8 cellular contexts compared by ENCODE assay signal in genomic region chr14:91140672-91141071, GRCh38. TPM values are rescaled to one million over a fixed set of nuclear protein-coding genes. Genes with fewer than 3 reads are reported as not detected.
DNase-seq lines count a peak whose midpoint lies in the region; ATAC-seq, FAIRE-seq and TF ChIP-seq lines count a peak whose summit lies in the region.

No MANE protein-coding gene starts in this region.

- FAIRE-seq in GM12892 (lab: Jason Lieb, UNC) (no peak), H54 (lab: Jason Lieb, UNC) (no peak)

- no peaks in the 10 kb centered on the region for H3K36me3 Mint-ChIP-seq in T-helper 17 cell (ENCODE audit: low read depth)

- H3K4me3 Mint-ChIP-seq in T-helper 17 cell, result no peak overlapping the region

- peak overlapping the region; percentile 1 for H3K27ac Mint-ChIP-seq in T-helper 17 cell

- TF ChIP-seq CTCF in GM12872 (IDR thresholded peaks at IDR 0.05; ENCODE audit: insufficient read depth, low read depth, low read length), result peak; percentile 37; the same call in 1 of the 3 replicates

- ATAC-seq in T-helper 17 cell, result no peak
- no peak for ATAC-seq in GM21529 (IDR thresholded peaks at IDR 0.05; ENCODE audit: unreplicated experiment)

- H3K27me3 Mint-ChIP-seq in T-helper 17 cell, result no peaks in the 10 kb centered on the region

- H3K4me1 Mint-ChIP-seq in T-helper 17 cell, result peaks cover 32% of the 10 kb centered on the region

- no peaks in the 10 kb centered on the region for H3K9me3 ChIP-seq in T-helper 17 cell (ENCODE audit: control insufficient read depth, low read length, poor library complexity, severe bottlenecking)

- DNase-seq in AG08395 (ENCODE audit: low spot score) (peak; percentile 10), T-helper 17 cell (no peak), islet precursor cell (peak; percentile 65), GM12892 (ENCODE audit: insufficient read length) (no peak), H54 (ENCODE audit: insufficient read length, low spot score) (no peak)
- DNase-seq in stimulated activated CD4-positive, alpha-beta T cell treated with anti-CD3 and anti-CD28 coated beads, Interleukin-4, amount 100 ng/mL, for 4 hours, result no peak

- TF ChIP-seq POLR2A in GM12892 (IDR thresholded peaks at IDR 0.05; ENCODE audit: low read depth, low read length), result no peak
- no peak for TF ChIP-seq POLR2A in H54 (IDR thresholded peaks at IDR 0.05; ENCODE audit: low read depth, low read length)

RNA-seq across cellular contexts. Expression of gene DGLUCY, which starts 26.8 kb away (rescaled TPM):
- total RNA-seq in T-helper 17 cell, result 10 to 100 TPM; 81.7 to 86.0 TPM
- polyA plus RNA-seq in GM12892 (2012; ENCODE audit: missing spikeins), result 42.7 TPM

Comparison
In these comparisons a context has a peak if more than half of its experiments do, and no peak if none do; other contexts are left out.
1. DNase-seq: peak in AG08395 (single experiment) and islet precursor cell (single experiment); none in T-helper 17 cell (0 of 3), stimulated activated CD4-positive, alpha-beta T cell treated with anti-CD3 and anti-CD28 coated beads, Interleukin-4, amount 100 ng/mL, for 4 hours (0 of 2), GM12892 (single experiment) and H54 (single experiment).